ENCODE assay signal across 1 cellular context in the genomic region with DNA sequence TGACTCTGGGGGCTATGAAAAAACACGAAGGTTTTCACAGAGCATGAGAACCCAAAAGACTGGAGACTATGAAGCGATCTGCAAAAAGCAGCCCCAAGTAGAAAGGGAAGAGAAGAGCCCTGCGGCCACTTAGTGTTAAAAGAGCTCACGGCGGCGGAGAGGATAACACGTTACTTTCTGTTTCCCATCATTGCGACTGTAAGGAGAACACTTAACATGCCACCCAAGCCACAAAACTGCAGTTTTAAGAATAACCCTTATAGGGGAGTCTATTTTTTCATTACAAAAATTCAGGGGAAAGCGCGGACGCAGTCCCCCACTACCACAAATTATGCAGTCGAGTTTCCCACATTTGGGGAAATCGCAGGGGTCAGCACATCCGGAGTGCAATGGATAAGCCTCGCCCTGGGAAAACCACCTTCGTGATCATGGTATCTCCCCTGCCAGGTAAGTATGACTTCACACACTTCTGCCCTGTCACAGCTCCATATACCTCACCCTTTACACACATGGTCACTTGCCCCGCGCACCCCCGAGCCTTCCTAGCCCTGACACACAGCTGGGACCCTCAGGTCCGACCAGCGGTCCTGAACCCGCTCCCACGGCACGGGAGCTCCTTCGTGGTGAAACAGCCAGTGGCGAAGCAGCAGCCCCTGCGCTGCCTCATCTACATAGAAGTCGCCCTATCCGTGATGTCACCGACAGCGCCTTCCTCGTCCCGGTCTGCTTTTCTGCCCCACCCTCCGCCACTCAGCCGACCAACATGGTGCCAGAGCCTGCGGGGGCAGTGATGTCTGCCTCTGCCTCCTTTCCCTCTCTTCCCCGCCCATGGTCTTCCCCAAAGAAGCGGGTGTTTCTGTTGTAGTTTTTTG.
TF ChIP-seq lines count a peak whose summit lies in the region.
"Not testable (repeated sequence)": the region's sequence is repeated elsewhere in the genome, so short reads cannot be mapped to it uniquely, and the experiment has no call there.

No MANE protein-coding gene starts in this region.

TF ChIP-seq in K562, 482 proteins besides CTCF, POLR2A, EP300 and RAD21 (continued from another document and continues in another):
- TF ChIP-seq, protein P1, sequence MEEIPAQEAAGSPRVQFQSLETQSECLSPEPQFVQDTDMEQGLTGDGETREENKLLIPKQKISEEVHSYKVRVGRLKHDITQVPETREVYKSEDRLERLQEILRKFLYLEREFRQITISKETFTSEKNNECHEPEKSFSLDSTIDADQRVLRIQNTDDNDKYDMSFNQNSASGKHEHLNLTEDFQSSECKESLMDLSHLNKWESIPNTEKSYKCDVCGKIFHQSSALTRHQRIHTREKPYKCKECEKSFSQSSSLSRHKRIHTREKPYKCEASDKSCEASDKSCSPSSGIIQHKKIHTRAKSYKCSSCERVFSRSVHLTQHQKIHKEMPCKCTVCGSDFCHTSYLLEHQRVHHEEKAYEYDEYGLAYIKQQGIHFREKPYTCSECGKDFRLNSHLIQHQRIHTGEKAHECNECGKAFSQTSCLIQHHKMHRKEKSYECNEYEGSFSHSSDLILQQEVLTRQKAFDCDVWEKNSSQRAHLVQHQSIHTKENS (CRISPR knock-in tag; IDR thresholded peaks at IDR 0.05) = peak; percentile 83
- TF ChIP-seq MED1 (CRISPR knock-in tag; IDR thresholded peaks at IDR 0.05; ENCODE audit: borderline replicate concordance) (peak; percentile 89; the same call in 1 of the 2 replicates), GTF2E2 (tag; IDR thresholded peaks at IDR 0.05) (peak; percentile 99), ERF (CRISPR knock-in tag; IDR thresholded peaks at IDR 0.05) (peak; percentile 95), NR2F6 (CRISPR knock-in tag; IDR thresholded peaks at IDR 0.05) (peak; percentile 84; the same call in 1 of the 2 replicates), MYNN (IDR thresholded peaks at IDR 0.05) (peak; percentile 79; the same call in 1 of the 2 replicates), ZNF253 (CRISPR knock-in tag; conservative IDR thresholded peaks at IDR 0.05) (peak; percentile 88), NR4A1 (tag; IDR thresholded peaks at IDR 0.05) (peak; percentile 60; the same call in 1 of the 2 replicates), ZNF444 (CRISPR knock-in tag; IDR thresholded peaks at IDR 0.05) (peak; percentile 67; the same call in 1 of the 2 replicates), ATF1 (tag; IDR thresholded peaks at IDR 0.05) (peak; percentile 79), GATAD2B (IDR thresholded peaks at IDR 0.05; ENCODE audit: borderline replicate concordance) (peak; percentile 72), CSDE1 (IDR thresholded peaks at IDR 0.05) (peak in 1 of 2 experiments; percentile 99; a peak in 2 of 4 replicates), FOXK2 (conservative IDR thresholded peaks at IDR 0.05 in 1 of 2, IDR thresholded peaks at IDR 0.05 in 1 of 2; ENCODE audit: low read depth in 2 of 2) (peak in 1 of 2 experiments; percentile 84; a peak in 2 of 4 replicates), GATAD2A (IDR thresholded peaks at IDR 0.05) (peak; percentile 84; the same call in 1 of the 2 replicates), C11orf30 (IDR thresholded peaks at IDR 0.05; ENCODE audit: low read depth) (peak; percentile 46), ASH1L (IDR thresholded peaks at IDR 0.05; ENCODE audit: borderline replicate concordance, low read depth, partially characterized antibody) (peak; percentile 74), POLR2AphosphoS5 (IDR thresholded peaks at IDR 0.05; ENCODE audit: control insufficient read depth, insufficient read depth, low read depth, low read length) (peak; percentile 97), SIN3A (IDR thresholded peaks at IDR 0.05; ENCODE audit: borderline replicate concordance in 2 of 2, control insufficient read depth in 1 of 2, low read depth in 2 of 2, low read length in 2 of 2) (peak; percentile 77 to 99), ILF3 (IDR thresholded peaks at IDR 0.05; ENCODE audit: borderline replicate concordance) (peak; percentile 99), ESRRA (IDR thresholded peaks at IDR 0.05; ENCODE audit: borderline replicate concordance, low read depth) (peak; percentile 47; the same call in 1 of the 2 replicates), NR2C2 (tag; IDR thresholded peaks at IDR 0.05) (0 out of 2 replicates have a peak, but pooled peaks have one; percentile 13), SUPT5H (IDR thresholded peaks at IDR 0.05) (peak; percentile 100), ZC3H4 (CRISPR knock-in tag; IDR thresholded peaks at IDR 0.05; ENCODE audit: borderline replicate concordance) (peak; percentile 60; the same call in 1 of the 2 replicates), ZKSCAN8 (CRISPR knock-in tag; IDR thresholded peaks at IDR 0.05) (peak; percentile 19; the same call in 1 of the 2 replicates), ETV1 (tag; conservative IDR thresholded peaks at IDR 0.05; ENCODE audit: low read depth) (peak; percentile 91), ESRRB (CRISPR knock-in tag; IDR thresholded peaks at IDR 0.05; ENCODE audit: borderline replicate concordance) (peak; percentile 79; the same call in 1 of the 2 replicates), GABPB2 (CRISPR knock-in tag; conservative IDR thresholded peaks at IDR 0.05) (peak; percentile 93), HNRNPLL (IDR thresholded peaks at IDR 0.05; ENCODE audit: low read depth, low read length, poor library complexity, severe bottlenecking) (peak; percentile 32), KDM5B (IDR thresholded peaks at IDR 0.05; ENCODE audit: insufficient replicate concordance, low read depth, low read length) (peak; percentile 91), ZFPM2 (CRISPR knock-in tag; IDR thresholded peaks at IDR 0.05) (0 out of 2 replicates have a peak, but pooled peaks have one; percentile 60), MTA3 (IDR thresholded peaks at IDR 0.05; ENCODE audit: borderline replicate concordance) (peak; percentile 84), TAF9B (IDR thresholded peaks at IDR 0.05; ENCODE audit: partially characterized antibody) (peak; percentile 95), CXXC5 (CRISPR knock-in tag; IDR thresholded peaks at IDR 0.05) (peak; percentile 83), HOXB6 (CRISPR knock-in tag; IDR thresholded peaks at IDR 0.05; ENCODE audit: borderline replicate concordance) (peak; percentile 77; the same call in 1 of the 2 replicates), MAFK (IDR thresholded peaks at IDR 0.05; ENCODE audit: low read length) (peak; percentile 49; the same call in 1 of the 2 replicates), ETV6 (IDR thresholded peaks at IDR 0.05; ENCODE audit: borderline replicate concordance in 1 of 2, low read depth in 2 of 2, low read length in 1 of 2) (peak in 1 of 2 experiments; percentile 48; a peak in 1 of 4 replicates), RHOXF2B (CRISPR knock-in tag; conservative IDR thresholded peaks at IDR 0.05) (peak; percentile 91), MAFG (tag; conservative IDR thresholded peaks at IDR 0.05) (peak; percentile 64), THRAP3 (IDR thresholded peaks at IDR 0.05; ENCODE audit: borderline replicate concordance) (peak; percentile 89; the same call in 1 of the 2 replicates), ZNF589 (CRISPR knock-in tag; IDR thresholded peaks at IDR 0.05; ENCODE audit: low read depth) (peak; percentile 49; the same call in 1 of the 2 replicates), PML (IDR thresholded peaks at IDR 0.05; ENCODE audit: low read length) (peak; percentile 98), EP400 (IDR thresholded peaks at IDR 0.05) (peak; percentile 66)
- TF ChIP-seq, protein P2, sequence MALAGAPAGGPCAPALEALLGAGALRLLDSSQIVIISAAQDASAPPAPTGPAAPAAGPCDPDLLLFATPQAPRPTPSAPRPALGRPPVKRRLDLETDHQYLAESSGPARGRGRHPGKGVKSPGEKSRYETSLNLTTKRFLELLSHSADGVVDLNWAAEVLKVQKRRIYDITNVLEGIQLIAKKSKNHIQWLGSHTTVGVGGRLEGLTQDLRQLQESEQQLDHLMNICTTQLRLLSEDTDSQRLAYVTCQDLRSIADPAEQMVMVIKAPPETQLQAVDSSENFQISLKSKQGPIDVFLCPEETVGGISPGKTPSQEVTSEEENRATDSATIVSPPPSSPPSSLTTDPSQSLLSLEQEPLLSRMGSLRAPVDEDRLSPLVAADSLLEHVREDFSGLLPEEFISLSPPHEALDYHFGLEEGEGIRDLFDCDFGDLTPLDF (CRISPR knock-in tag; IDR thresholded peaks at IDR 0.05) = 0 out of 2 replicates have a peak, but pooled peaks have one; percentile 32
- TF ChIP-seq, protein P3, sequence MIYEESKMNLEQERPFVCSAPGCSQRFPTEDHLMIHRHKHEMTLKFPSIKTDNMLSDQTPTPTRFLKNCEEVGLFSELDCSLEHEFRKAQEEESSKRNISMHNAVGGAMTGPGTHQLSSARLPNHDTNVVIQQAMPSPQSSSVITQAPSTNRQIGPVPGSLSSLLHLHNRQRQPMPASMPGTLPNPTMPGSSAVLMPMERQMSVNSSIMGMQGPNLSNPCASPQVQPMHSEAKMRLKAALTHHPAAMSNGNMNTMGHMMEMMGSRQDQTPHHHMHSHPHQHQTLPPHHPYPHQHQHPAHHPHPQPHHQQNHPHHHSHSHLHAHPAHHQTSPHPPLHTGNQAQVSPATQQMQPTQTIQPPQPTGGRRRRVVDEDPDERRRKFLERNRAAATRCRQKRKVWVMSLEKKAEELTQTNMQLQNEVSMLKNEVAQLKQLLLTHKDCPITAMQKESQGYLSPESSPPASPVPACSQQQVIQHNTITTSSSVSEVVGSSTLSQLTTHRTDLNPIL (CRISPR knock-in tag; IDR thresholded peaks at IDR 0.05) = 0 out of 2 replicates have a peak, but pooled peaks have one; percentile 64
- TF ChIP-seq MYNN (CRISPR knock-in tag; IDR thresholded peaks at IDR 0.05); NR4A1 (CRISPR knock-in tag; IDR thresholded peaks at IDR 0.05); ATF1 (CRISPR knock-in tag; IDR thresholded peaks at IDR 0.05); NR2C2 (CRISPR knock-in tag; IDR thresholded peaks at IDR 0.05); ETV6 (CRISPR knock-in tag; IDR thresholded peaks at IDR 0.05; ENCODE audit: borderline replicate concordance): not testable (repeated sequence)
- TF ChIP-seq, protein P4, sequence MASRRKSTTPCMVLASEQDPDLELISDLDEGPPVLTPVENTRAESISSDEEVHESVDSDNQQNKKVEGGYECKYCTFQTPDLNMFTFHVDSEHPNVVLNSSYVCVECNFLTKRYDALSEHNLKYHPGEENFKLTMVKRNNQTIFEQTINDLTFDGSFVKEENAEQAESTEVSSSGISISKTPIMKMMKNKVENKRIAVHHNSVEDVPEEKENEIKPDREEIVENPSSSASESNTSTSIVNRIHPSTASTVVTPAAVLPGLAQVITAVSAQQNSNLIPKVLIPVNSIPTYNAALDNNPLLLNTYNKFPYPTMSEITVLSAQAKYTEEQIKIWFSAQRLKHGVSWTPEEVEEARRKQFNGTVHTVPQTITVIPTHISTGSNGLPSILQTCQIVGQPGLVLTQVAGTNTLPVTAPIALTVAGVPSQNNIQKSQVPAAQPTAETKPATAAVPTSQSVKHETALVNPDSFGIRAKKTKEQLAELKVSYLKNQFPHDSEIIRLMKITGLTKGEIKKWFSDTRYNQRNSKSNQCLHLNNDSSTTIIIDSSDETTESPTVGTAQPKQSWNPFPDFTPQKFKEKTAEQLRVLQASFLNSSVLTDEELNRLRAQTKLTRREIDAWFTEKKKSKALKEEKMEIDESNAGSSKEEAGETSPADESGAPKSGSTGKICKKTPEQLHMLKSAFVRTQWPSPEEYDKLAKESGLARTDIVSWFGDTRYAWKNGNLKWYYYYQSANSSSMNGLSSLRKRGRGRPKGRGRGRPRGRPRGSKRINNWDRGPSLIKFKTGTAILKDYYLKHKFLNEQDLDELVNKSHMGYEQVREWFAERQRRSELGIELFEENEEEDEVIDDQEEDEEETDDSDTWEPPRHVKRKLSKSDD (conservative IDR thresholded peaks at IDR 0.05; ENCODE audit: low read length) = peak; percentile 92
- TF ChIP-seq, protein P5, sequence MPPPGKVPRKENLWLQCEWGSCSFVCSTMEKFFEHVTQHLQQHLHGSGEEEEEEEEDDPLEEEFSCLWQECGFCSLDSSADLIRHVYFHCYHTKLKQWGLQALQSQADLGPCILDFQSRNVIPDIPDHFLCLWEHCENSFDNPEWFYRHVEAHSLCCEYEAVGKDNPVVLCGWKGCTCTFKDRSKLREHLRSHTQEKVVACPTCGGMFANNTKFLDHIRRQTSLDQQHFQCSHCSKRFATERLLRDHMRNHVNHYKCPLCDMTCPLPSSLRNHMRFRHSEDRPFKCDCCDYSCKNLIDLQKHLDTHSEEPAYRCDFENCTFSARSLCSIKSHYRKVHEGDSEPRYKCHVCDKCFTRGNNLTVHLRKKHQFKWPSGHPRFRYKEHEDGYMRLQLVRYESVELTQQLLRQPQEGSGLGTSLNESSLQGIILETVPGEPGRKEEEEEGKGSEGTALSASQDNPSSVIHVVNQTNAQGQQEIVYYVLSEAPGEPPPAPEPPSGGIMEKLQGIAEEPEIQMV (tag; conservative IDR thresholded peaks at IDR 0.05; ENCODE audit: low read depth) = peak; percentile 74
- TF ChIP-seq, protein P6, sequence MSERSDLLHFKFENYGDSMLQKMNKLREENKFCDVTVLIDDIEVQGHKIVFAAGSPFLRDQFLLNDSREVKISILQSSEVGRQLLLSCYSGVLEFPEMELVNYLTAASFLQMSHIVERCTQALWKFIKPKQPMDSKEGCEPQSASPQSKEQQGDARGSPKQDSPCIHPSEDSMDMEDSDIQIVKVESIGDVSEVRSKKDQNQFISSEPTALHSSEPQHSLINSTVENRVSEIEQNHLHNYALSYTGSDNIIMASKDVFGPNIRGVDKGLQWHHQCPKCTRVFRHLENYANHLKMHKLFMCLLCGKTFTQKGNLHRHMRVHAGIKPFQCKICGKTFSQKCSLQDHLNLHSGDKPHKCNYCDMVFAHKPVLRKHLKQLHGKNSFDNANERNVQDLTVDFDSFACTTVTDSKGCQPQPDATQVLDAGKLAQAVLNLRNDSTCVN (CRISPR knock-in tag; IDR thresholded peaks at IDR 0.05) = peak; percentile 96
- TF ChIP-seq, protein P7, sequence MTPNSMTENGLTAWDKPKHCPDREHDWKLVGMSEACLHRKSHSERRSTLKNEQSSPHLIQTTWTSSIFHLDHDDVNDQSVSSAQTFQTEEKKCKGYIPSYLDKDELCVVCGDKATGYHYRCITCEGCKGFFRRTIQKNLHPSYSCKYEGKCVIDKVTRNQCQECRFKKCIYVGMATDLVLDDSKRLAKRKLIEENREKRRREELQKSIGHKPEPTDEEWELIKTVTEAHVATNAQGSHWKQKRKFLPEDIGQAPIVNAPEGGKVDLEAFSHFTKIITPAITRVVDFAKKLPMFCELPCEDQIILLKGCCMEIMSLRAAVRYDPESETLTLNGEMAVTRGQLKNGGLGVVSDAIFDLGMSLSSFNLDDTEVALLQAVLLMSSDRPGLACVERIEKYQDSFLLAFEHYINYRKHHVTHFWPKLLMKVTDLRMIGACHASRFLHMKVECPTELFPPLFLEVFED (CRISPR knock-in tag; conservative IDR thresholded peaks at IDR 0.05) = peak; percentile 99
- TF ChIP-seq, protein P8, sequence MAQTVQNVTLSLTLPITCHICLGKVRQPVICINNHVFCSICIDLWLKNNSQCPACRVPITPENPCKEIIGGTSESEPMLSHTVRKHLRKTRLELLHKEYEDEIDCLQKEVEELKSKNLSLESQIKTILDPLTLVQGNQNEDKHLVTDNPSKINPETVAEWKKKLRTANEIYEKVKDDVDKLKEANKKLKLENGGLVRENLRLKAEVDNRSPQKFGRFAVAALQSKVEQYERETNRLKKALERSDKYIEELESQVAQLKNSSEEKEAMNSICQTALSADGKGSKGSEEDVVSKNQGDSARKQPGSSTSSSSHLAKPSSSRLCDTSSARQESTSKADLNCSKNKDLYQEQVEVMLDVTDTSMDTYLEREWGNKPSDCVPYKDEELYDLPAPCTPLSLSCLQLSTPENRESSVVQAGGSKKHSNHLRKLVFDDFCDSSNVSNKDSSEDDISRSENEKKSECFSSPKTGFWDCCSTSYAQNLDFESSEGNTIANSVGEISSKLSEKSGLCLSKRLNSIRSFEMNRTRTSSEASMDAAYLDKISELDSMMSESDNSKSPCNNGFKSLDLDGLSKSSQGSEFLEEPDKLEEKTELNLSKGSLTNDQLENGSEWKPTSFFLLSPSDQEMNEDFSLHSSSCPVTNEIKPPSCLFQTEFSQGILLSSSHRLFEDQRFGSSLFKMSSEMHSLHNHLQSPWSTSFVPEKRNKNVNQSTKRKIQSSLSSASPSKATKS (CRISPR knock-in tag; IDR thresholded peaks at IDR 0.05) = peak; percentile 49; the same call in 1 of the 2 replicates
